In genomic region chr22:30612789-30613188, GRCh38 we compare ENCODE assay signal across 29 cellular contexts. TPM values are rescaled to one million over a fixed set of nuclear protein-coding genes. Genes with fewer than 3 reads are reported as not detected.
"Had no signal": no experiment of that assay in that cellular context is flagged by ENCODE, and none has a peak within 500 bp of the region (broad histone marks: within the 10 kb centered on the region; RNA-seq: fewer than 3 reads in every experiment).

No MANE protein-coding gene starts in this region.

- H3K36me3 ChIP-seq: brain microvascular endothelial cell, cardiac muscle cell had no signal

- H3K27ac ChIP-seq: brain microvascular endothelial cell, cardiac muscle cell, SK-N-MC had no signal

- DNase-seq: activated CD4-positive, alpha-beta memory T cell treated with anti-CD3 and anti-CD28 coated beads, Interleukin-2, amount 10 ng/mL, durations not matched to agents 7 days and 5 days; activated CD4-positive, alpha-beta T cell treated with anti-CD3 and anti-CD28 coated beads for 36 hours; activated CD4-positive, alpha-beta T cell treated with anti-CD3 and anti-CD28 coated beads, Interleukin-2, amount 50 U/mL, for 1 hour; activated gamma-delta T cell; activated naive CD4-positive, alpha-beta T cell treated with anti-CD3 and anti-CD28 coated beads for 36 hours; activated naive CD8-positive, alpha-beta T cell treated with anti-CD3 and anti-CD28 coated beads for 36 hours; activated T-cell treated with anti-CD3 and anti-CD28 coated beads for 4 hours; activated T-cell treated with anti-CD3 and anti-CD28 coated beads, Interleukin-2, amount 50 U/mL, for 48 hours; brain microvascular endothelial cell; cerebellar nuclear complex; NCI-H1092; NCI-H1417; NCI-H1930; NCI-H2171 treated with DMSO at 0.1 percent for 48 hours; NCI-H345; NCI-H510A; NCI-H526 treated with DMSO at 0.1 percent for 48 hours; NCI-H82; T-cell; T-helper 2 cell; T1000 had no signal

- H3K4me3 ChIP-seq: cardiac muscle cell, SK-N-MC had no signal

- H3K36me3 Mint-ChIP-seq: activated naive CD8-positive, alpha-beta T cell treated with anti-CD3 and anti-CD28 coated beads for 36 hours; T-cell had no signal

- ATAC-seq: activated CD4-positive, alpha-beta T cell treated with anti-CD3 and anti-CD28 coated beads for 36 hours; activated T-helper 17 cell treated with anti-CD3 and anti-CD28 coated beads, Interleukin-2, amount 50 U/mL, for 72 hours; T-cell had no signal

- H3K27me3 Mint-ChIP-seq: activated CD4-positive, alpha-beta memory T cell treated with anti-CD3 and anti-CD28 coated beads, Interleukin-2, amount 10 ng/mL, durations not matched to agents 7 days and 5 days had no signal

- H3K4me3 Mint-ChIP-seq: activated CD4-positive, alpha-beta memory T cell treated with anti-CD3 and anti-CD28 coated beads, Interleukin-2, amount 10 ng/mL, durations not matched to agents 7 days and 5 days; activated CD4-positive, alpha-beta T cell treated with anti-CD3 and anti-CD28 coated beads for 36 hours; activated naive CD4-positive, alpha-beta T cell treated with anti-CD3 and anti-CD28 coated beads for 36 hours; activated naive CD8-positive, alpha-beta T cell treated with anti-CD3 and anti-CD28 coated beads for 36 hours; activated T-helper 17 cell treated with anti-CD3 and anti-CD28 coated beads, Interleukin-2, amount 50 U/mL, for 72 hours; T-cell had no signal

- H3K9me3 Mint-ChIP-seq: activated CD4-positive, alpha-beta memory T cell treated with anti-CD3 and anti-CD28 coated beads, Interleukin-2, amount 10 ng/mL, durations not matched to agents 7 days and 5 days; activated naive CD4-positive, alpha-beta T cell treated with anti-CD3 and anti-CD28 coated beads for 36 hours; activated naive CD8-positive, alpha-beta T cell treated with anti-CD3 and anti-CD28 coated beads for 36 hours; activated T-helper 17 cell treated with anti-CD3 and anti-CD28 coated beads, Interleukin-2, amount 50 U/mL, for 72 hours; T-cell had no signal

- FAIRE-seq: TTC549 had no signal

- H3K27ac Mint-ChIP-seq: activated CD4-positive, alpha-beta memory T cell treated with anti-CD3 and anti-CD28 coated beads, Interleukin-2, amount 10 ng/mL, durations not matched to agents 7 days and 5 days; activated CD4-positive, alpha-beta T cell treated with anti-CD3 and anti-CD28 coated beads for 36 hours; activated naive CD4-positive, alpha-beta T cell treated with anti-CD3 and anti-CD28 coated beads for 36 hours; activated naive CD8-positive, alpha-beta T cell treated with anti-CD3 and anti-CD28 coated beads for 36 hours; activated T-helper 17 cell treated with anti-CD3 and anti-CD28 coated beads, Interleukin-2, amount 50 U/mL, for 72 hours; T-cell had no signal

- H3K27me3 ChIP-seq: brain microvascular endothelial cell, cardiac muscle cell had no signal

RNA-seq across cellular contexts. Expression of gene GAL3ST1, which starts 38.3 kb away (rescaled TPM):
- total RNA-seq: activated CD4-positive, alpha-beta memory T cell treated with anti-CD3 and anti-CD28 coated beads, Interleukin-2, amount 10 ng/mL, durations not matched to agents 7 days and 5 days; activated CD4-positive, alpha-beta T cell treated with anti-CD3 and anti-CD28 coated beads for 36 hours; activated CD8-positive, alpha-beta memory T cell treated with anti-CD3 and anti-CD28 coated beads for 36 hours; activated naive CD8-positive, alpha-beta T cell treated with anti-CD3 and anti-CD28 coated beads for 36 hours; MCF 10A; OCI-LY7; RPMI7951 had no signal
